Comparison of ENCODE assay signal across 25 cellular contexts in genomic region chr21:44835647-44835973, GRCh38.
"Had no signal": no experiment of that assay in that cellular context is flagged by ENCODE, and none has a peak within 500 bp of the region (broad histone marks: within the 10 kb centered on the region; RNA-seq: fewer than 3 reads in every experiment).

No MANE protein-coding gene starts in this region.

- H3K9me3 Mint-ChIP-seq: immature natural killer cell; naive thymus-derived CD4-positive, alpha-beta T cell; natural killer cell treated with Interleukin-12 subunit alpha and Interleukin-12 subunit beta and Interleukin-15 and Interleukin-18, amount 100 ng/mL, for 72 hours; stimulated activated naive B cell treated with anti-CD40 and anti-IgM and Interleukin-4, amounts not matched to agents 10 μg/mL and 1 μg/mL and 100 μg/mL, for 72 hours; stimulated activated naive CD8-positive, alpha-beta T cell treated with anti-CD3 and anti-CD28 coated beads, Interleukin-15, Interleukin-2, amounts not matched to agents 100 ng/mL and 50 ng/mL, for 24 hours had no signal

- ATAC-seq: naive thymus-derived CD4-positive, alpha-beta T cell; natural killer cell treated with Interleukin-12 subunit alpha and Interleukin-12 subunit beta and Interleukin-15 and Interleukin-18, amount 100 ng/mL, for 72 hours; right lobe of liver; stimulated activated naive B cell treated with anti-CD40 and anti-IgM and Interleukin-4, amounts not matched to agents 10 μg/mL and 1 μg/mL and 100 μg/mL, for 72 hours had no signal

- H3K27me3 ChIP-seq: ovary, right atrium auricular region, right lobe of liver, tibial nerve, upper lobe of left lung, vagina had no signal

- H3K27me3 Mint-ChIP-seq: naive thymus-derived CD4-positive, alpha-beta T cell; natural killer cell treated with Interleukin-12 subunit alpha and Interleukin-12 subunit beta and Interleukin-15 and Interleukin-18, amount 100 ng/mL, for 72 hours; stimulated activated naive CD8-positive, alpha-beta T cell treated with anti-CD3 and anti-CD28 coated beads, Interleukin-15, Interleukin-2, amounts not matched to agents 100 ng/mL and 50 ng/mL, for 24 hours had no signal

- H3K9me3 ChIP-seq: left ventricle myocardium inferior, mucosa of descending colon, ovary, right atrium auricular region, right lobe of liver, tibial nerve, upper lobe of left lung, vagina had no signal

- H3K27ac ChIP-seq: left ventricle myocardium inferior, ovary, right atrium auricular region, right lobe of liver, tibial nerve, upper lobe of left lung, vagina had no signal

- H3K4me1 ChIP-seq: right lobe of liver had no signal

- H3K36me3 ChIP-seq: left ventricle myocardium inferior, ovary, right atrium auricular region, right lobe of liver, tibial nerve, upper lobe of left lung, vagina had no signal

- H3K27ac Mint-ChIP-seq: immature natural killer cell; naive thymus-derived CD4-positive, alpha-beta T cell; natural killer cell treated with Interleukin-12 subunit alpha and Interleukin-12 subunit beta and Interleukin-15 and Interleukin-18, amount 100 ng/mL, for 72 hours; progenitor cell of endocrine pancreas; stimulated activated naive B cell treated with anti-CD40 and anti-IgM and Interleukin-4, amounts not matched to agents 10 μg/mL and 1 μg/mL and 100 μg/mL, for 72 hours; stimulated activated naive CD8-positive, alpha-beta T cell treated with anti-CD3 and anti-CD28 coated beads, Interleukin-15, Interleukin-2, amounts not matched to agents 100 ng/mL and 50 ng/mL, for 24 hours had no signal

- H3K4me3 ChIP-seq: left ventricle myocardium inferior, lung, mucosa of descending colon, ovary, right atrium auricular region, right lobe of liver, smooth muscle cell, tibial nerve, upper lobe of left lung, vagina had no signal

- FAIRE-seq: islet of Langerhans had no signal

- H3K4me3 Mint-ChIP-seq: immature natural killer cell; naive thymus-derived CD4-positive, alpha-beta T cell; natural killer cell treated with Interleukin-12 subunit alpha and Interleukin-12 subunit beta and Interleukin-15 and Interleukin-18, amount 100 ng/mL, for 72 hours; stimulated activated naive B cell treated with anti-CD40 and anti-IgM and Interleukin-4, amounts not matched to agents 10 μg/mL and 1 μg/mL and 100 μg/mL, for 72 hours; stimulated activated naive CD8-positive, alpha-beta T cell treated with anti-CD3 and anti-CD28 coated beads, Interleukin-15, Interleukin-2, amounts not matched to agents 100 ng/mL and 50 ng/mL, for 24 hours had no signal

- DNase-seq: hypothalamus; immature natural killer cell; left ventricle myocardium inferior; mesendoderm; midbrain; naive thymus-derived CD4-positive, alpha-beta T cell; stimulated activated CD4-positive, alpha-beta T cell treated with anti-CD3 and anti-CD28 coated beads, Interleukin-12 subunit alpha, Interleukin-12 subunit beta, amount 100 ng/mL, for 4 hours; stimulated activated CD4-positive, alpha-beta T cell treated with anti-CD3 and anti-CD28 coated beads, Interleukin-15, amount 100 ng/mL, for 24 hours; stimulated activated CD4-positive, alpha-beta T cell treated with anti-CD3 and anti-CD28 coated beads, Interleukin-2, amount 100 ng/mL, for 24 hours; stimulated activated CD4-positive, alpha-beta T cell treated with anti-CD3 and anti-CD28 coated beads, Interleukin-4, amount 100 ng/mL, for 1 hour; stimulated activated naive B cell treated with anti-CD40 and anti-IgM and Interleukin-4, amounts not matched to agents 10 μg/mL and 1 μg/mL and 100 μg/mL, for 72 hours; substantia nigra; upper lobe of left lung had no signal

- H3K36me3 Mint-ChIP-seq: immature natural killer cell; naive thymus-derived CD4-positive, alpha-beta T cell; natural killer cell treated with Interleukin-12 subunit alpha and Interleukin-12 subunit beta and Interleukin-15 and Interleukin-18, amount 100 ng/mL, for 72 hours; stimulated activated naive B cell treated with anti-CD40 and anti-IgM and Interleukin-4, amounts not matched to agents 10 μg/mL and 1 μg/mL and 100 μg/mL, for 72 hours had no signal

- H3K4me2 ChIP-seq: smooth muscle cell had no signal
